In the genomic region with DNA sequence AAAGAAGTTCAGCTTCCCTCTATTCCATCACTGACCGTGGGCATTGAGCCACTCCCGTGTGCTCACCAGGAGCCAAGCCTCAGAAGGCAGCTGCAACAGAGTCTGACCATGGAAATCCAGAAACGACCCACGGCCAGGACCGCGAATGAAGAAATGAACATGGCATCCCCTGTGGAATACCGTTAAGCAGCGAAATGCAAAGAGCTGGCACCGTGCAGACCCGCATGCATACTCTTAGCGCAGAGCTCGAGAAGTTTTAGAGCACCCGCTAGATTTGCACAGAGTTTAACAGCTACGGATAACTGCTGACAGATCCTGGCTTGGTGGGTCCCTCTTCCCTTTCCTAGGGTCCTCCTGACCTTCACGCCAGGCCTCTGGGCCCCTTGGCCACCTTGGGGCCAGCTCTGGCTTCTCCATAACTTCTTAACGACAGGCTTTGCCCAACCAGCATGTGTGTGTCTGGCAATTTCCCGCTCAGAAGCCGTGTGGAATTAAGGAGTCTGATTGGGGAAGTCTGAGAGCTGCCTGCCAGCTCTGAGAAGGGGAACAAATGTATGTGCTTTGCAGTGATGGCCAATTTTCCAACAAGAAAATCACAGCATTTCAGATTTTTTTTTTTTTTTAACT, we compare ENCODE assay signal across 17 cellular contexts.
DNase-seq lines count a peak whose midpoint lies in the region; ATAC-seq, FAIRE-seq and TF ChIP-seq lines count a peak whose summit lies in the region.
"Had no signal": no experiment of that assay in that cellular context is flagged by ENCODE, and none has a peak within 500 bp of the region (broad histone marks: within the 10 kb centered on the region; RNA-seq: fewer than 3 reads in every experiment).

No MANE protein-coding gene starts in this region.

- H3K27ac ChIP-seq in H1 (ENCODE audit: low read depth, low read length) (no peak overlapping the region), testis (no peak overlapping the region)

- H3K23ac ChIP-seq in H1 (ENCODE audit: insufficient read length), result no peak overlapping the region

- no peaks in the 10 kb centered on the region for H3K23me2 ChIP-seq in H1 (ENCODE audit: low read depth, low read length)

- no peaks in the 10 kb centered on the region for H3K27me3 Mint-ChIP-seq in activated naive CD8-positive, alpha-beta T cell treated with anti-CD3 and anti-CD28 coated beads for 36 hours
- no peaks in the 10 kb centered on the region for H3K27me3 Mint-ChIP-seq in activated CD8-positive, alpha-beta T cell treated with anti-CD3 and anti-CD28 coated beads for 36 hours

- peaks cover 2% of the 10 kb centered on the region for H3K9me3 Mint-ChIP-seq in activated naive CD8-positive, alpha-beta T cell treated with anti-CD3 and anti-CD28 coated beads for 36 hours
- peaks cover 9% of the 10 kb centered on the region for H3K9me3 Mint-ChIP-seq in activated CD8-positive, alpha-beta T cell treated with anti-CD3 and anti-CD28 coated beads for 36 hours

- H3K4me3 ChIP-seq in H1 (ENCODE audit: extremely low read depth in 1 of 4, insufficient read depth in 2 of 4, low read depth in 3 of 4, low read length in 4 of 4), result no peak overlapping the region
- no peak overlapping the region for H3K4me3 ChIP-seq in testis
- H3K4me3 ChIP-seq: GM23338 had no signal

- H3K4me3 Mint-ChIP-seq in activated naive CD8-positive, alpha-beta T cell treated with anti-CD3 and anti-CD28 coated beads for 36 hours, result no peak overlapping the region
- no peak overlapping the region for H3K4me3 Mint-ChIP-seq in activated CD8-positive, alpha-beta T cell treated with anti-CD3 and anti-CD28 coated beads for 36 hours
- H3K4me3 Mint-ChIP-seq: CD4-positive, CD25-positive, alpha-beta regulatory T cell; GM23338 had no signal

- no peaks in the 10 kb centered on the region for H3K27me3 ChIP-seq in H1 (replicated peaks in 1 of 4; ENCODE audit: control insufficient read depth in 3 of 4, extremely low read depth in 1 of 4, insufficient read depth in 3 of 4, low read length in 3 of 4)
- no peaks in the 10 kb centered on the region for H3K27me3 ChIP-seq in testis
- H3K27me3 ChIP-seq: BE2C had no signal

- no peaks in the 10 kb centered on the region for H3K4me1 ChIP-seq in H1 (replicated peaks in 1 of 4; ENCODE audit: control insufficient read depth in 3 of 4, insufficient read depth in 4 of 4, low read length in 3 of 4)
- H3K4me1 ChIP-seq in testis, result no peaks in the 10 kb centered on the region
- H3K4me1 ChIP-seq: BE2C had no signal

- no peak overlapping the region for H2BK5ac ChIP-seq in H1 (ENCODE audit: low read depth, low read length)

- DNase-seq in activated effector memory CD4-positive, alpha-beta T cell treated with anti-CD3 and anti-CD28 coated beads, Interleukin-2, amount 50 U/mL, for 16 hours, result peak; percentile 39
- no peak for DNase-seq in activated effector memory CD4-positive, alpha-beta T cell treated with Interleukin-2 at 50 U/mL for 16 hours
- peak in 1 of 2 experiments; percentile 26 for DNase-seq in H1 (ENCODE audit: low read depth in 1 of 2, low spot score in 2 of 2)
- peak; percentile 59 for DNase-seq in mesenteric fat pad (ENCODE audit: low spot score)
- peak; percentile 3 for DNase-seq in testis
- DNase-seq in activated naive CD8-positive, alpha-beta T cell treated with anti-CD3 and anti-CD28 coated beads for 36 hours, result no peak
- no peak for DNase-seq in AG08396 (ENCODE audit: low spot score)
- DNase-seq in activated CD8-positive, alpha-beta T cell treated with anti-CD3 and anti-CD28 coated beads for 36 hours, result no peak
- DNase-seq: BE2C; CD4-positive, CD25-positive, alpha-beta regulatory T cell; COR-L47; DMS 273 treated with DMSO at 0.1 percent for 48 hours; KBM-7; NCI-H1694 treated with DMSO at 0.1 percent for 48 hours had no signal

- WGBS in H1 (ENCODE audit: extremely low coverage in 1 of 2, insufficient coverage in 1 of 2, insufficient read length in 1 of 2, insufficient replicate concordance in 2 of 2, low coverage in 1 of 2, low lambda C conversion rate in 2 of 2, missing lambda C conversion rate in 1 of 2), 2 experiments, result 95% methylated on average over 18 of the region's 18 CpGs; no CpG with 5 or more reads in 1 of the 2 experiments
- WGBS in testis, 2 donors, result 93% methylated on average over 18 of the region's 18 CpGs

- no peak for TF ChIP-seq EP300 in H1 (IDR thresholded peaks at IDR 0.05; ENCODE audit: borderline replicate concordance in 1 of 2, low read depth in 2 of 2, low read length in 2 of 2)

- H3K4me2 ChIP-seq in H1 (ENCODE audit: insufficient read depth in 1 of 2, low read depth in 2 of 2, low read length in 2 of 2), result no peak overlapping the region
- H3K4me2 ChIP-seq: GM23338 had no signal

- no peak overlapping the region for H4K5ac ChIP-seq in H1 (ENCODE audit: insufficient read length, low read depth, low read length)

- no peaks in the 10 kb centered on the region for H3K79me2 ChIP-seq in H1 (ENCODE audit: control insufficient read depth in 1 of 2, insufficient read depth in 2 of 2, low read length in 2 of 2)

- H2AK5ac ChIP-seq in H1 (ENCODE audit: low read depth, low read length), result no peak overlapping the region

- H3K36me3 ChIP-seq in H1 (ENCODE audit: control insufficient read depth in 2 of 4, insufficient read depth in 4 of 4, low read length in 3 of 4), result no peaks in the 10 kb centered on the region
- H3K36me3 ChIP-seq in testis (ENCODE audit: low read depth, missing control alignments), result no peaks in the 10 kb centered on the region
- H3K36me3 ChIP-seq: BE2C had no signal

- no peak overlapping the region for H2BK20ac ChIP-seq in H1 (ENCODE audit: low read length)

- no peaks in the 10 kb centered on the region for H3K36me3 Mint-ChIP-seq in activated naive CD8-positive, alpha-beta T cell treated with anti-CD3 and anti-CD28 coated beads for 36 hours
- no peaks in the 10 kb centered on the region for H3K36me3 Mint-ChIP-seq in activated CD8-positive, alpha-beta T cell treated with anti-CD3 and anti-CD28 coated beads for 36 hours (ENCODE audit: low read depth)
- H3K36me3 Mint-ChIP-seq: CD4-positive, CD25-positive, alpha-beta regulatory T cell had no signal

- POLR2A ChIA-PET in H1 (lab: Charles Lee; ENCODE audit: partially characterized antibody), result no interaction called here
- POLR2A ChIA-PET in activated CD8-positive, alpha-beta T cell treated with anti-CD3 and anti-CD28 coated beads for 36 hours (lab: Charles Lee), result no interaction called here

- H3K9me3 ChIP-seq in H1 (ENCODE audit: insufficient read depth in 2 of 2, low read depth in 1 of 2, low read length in 1 of 2), result peaks cover 0 to 3% of the 10 kb centered on the region in 2 experiments; a peak in 1 of 4 replicates
- H3K9me3 ChIP-seq in testis, result no peaks in the 10 kb centered on the region
- H3K9me3 ChIP-seq: BE2C had no signal

- no peak for ATAC-seq in activated CD8-positive, alpha-beta T cell treated with anti-CD3 and anti-CD28 coated beads for 36 hours
- ATAC-seq: GM23338, Panc1 had no signal

- TF ChIP-seq CTCF in H1 (IDR thresholded peaks at IDR 0.05; ENCODE audit: control extremely low read depth in 1 of 3, insufficient read depth in 1 of 3, low read depth in 1 of 3, low read length in 3 of 3), result no peak
- no peak for TF ChIP-seq CTCF in testis (IDR thresholded peaks at IDR 0.05)
- TF ChIP-seq CTCF in activated CD8-positive, alpha-beta T cell treated with anti-CD3 and anti-CD28 coated beads for 36 hours (IDR thresholded peaks at IDR 0.05), result no peak

- H2BK12ac ChIP-seq in H1 (ENCODE audit: low read depth, low read length), result no peak overlapping the region

- intact Hi-C loops in testis (cut with DNase I; ENCODE audit: low total_unique reads), result no loop called here
- intact Hi-C loops in activated CD8-positive, alpha-beta T cell treated with anti-CD3 and anti-CD28 coated beads for 36 hours (cut with micrococcal nuclease), result no loop called here

- no peak for TF ChIP-seq POLR2A in H1 (IDR thresholded peaks at IDR 0.05; ENCODE audit: control extremely low read depth in 1 of 2, low read depth in 2 of 2, low read length in 2 of 2)
- no peak for TF ChIP-seq POLR2A in testis (IDR thresholded peaks at IDR 0.05)

- H3K4ac ChIP-seq in H1 (replicated peaks; ENCODE audit: insufficient read length, low read depth, low read length), result no peak overlapping the region

- H2AFZ ChIP-seq in H1 (ENCODE audit: low read length), result no peak overlapping the region
- H2AFZ ChIP-seq: GM23338 had no signal

- H3K9ac ChIP-seq in H1 (replicated peaks in 1 of 4; ENCODE audit: extremely low read depth in 1 of 4, low read depth in 3 of 4, low read length in 3 of 4), result no peak overlapping the region

- TF ChIP-seq RAD21 in H1 (IDR thresholded peaks at IDR 0.05 in 1 of 2, conservative IDR thresholded peaks at IDR 0.05 in 1 of 2; ENCODE audit: low read depth in 2 of 2, low read length in 2 of 2), result no peak

- H4K20me1 ChIP-seq in H1 (replicated peaks in 1 of 2; ENCODE audit: control insufficient read depth in 1 of 2, insufficient read depth in 2 of 2, low read length in 2 of 2), result no peaks in the 10 kb centered on the region

- H3K14ac ChIP-seq in H1 (ENCODE audit: insufficient read length), result no peak overlapping the region

- no peak for FAIRE-seq in H1 (lab: Jason Lieb, UNC)
- FAIRE-seq: G401.6 had no signal

- H4K8ac ChIP-seq in H1 (ENCODE audit: extremely low read depth, insufficient read depth, low read length), result no peak overlapping the region

- H3K56ac ChIP-seq in H1 (replicated peaks; ENCODE audit: insufficient read length, low read depth, low read length), result no peak overlapping the region

- H3K27ac Mint-ChIP-seq in activated naive CD8-positive, alpha-beta T cell treated with anti-CD3 and anti-CD28 coated beads for 36 hours, result no peak overlapping the region
- no peak overlapping the region for H3K27ac Mint-ChIP-seq in activated CD8-positive, alpha-beta T cell treated with anti-CD3 and anti-CD28 coated beads for 36 hours
- H3K27ac Mint-ChIP-seq: CD4-positive, CD25-positive, alpha-beta regulatory T cell; GM23338 had no signal

- CTCF ChIA-PET in H1 (lab: Charles Lee; ENCODE audit: partially characterized antibody), result interaction anchor here (0.6 to 1.1 kb wide), 3 partner anchors 11 to 1604 kb away, joined by 3 to 4 read pairs (median 3); no protein-coding TSS in a partner anchor
- CTCF ChIA-PET in activated CD8-positive, alpha-beta T cell treated with anti-CD3 and anti-CD28 coated beads for 36 hours (lab: Charles Lee), result no interaction called here

- no peaks in the 10 kb centered on the region for H3K4me1 Mint-ChIP-seq in activated naive CD8-positive, alpha-beta T cell treated with anti-CD3 and anti-CD28 coated beads for 36 hours
- H3K4me1 Mint-ChIP-seq in activated CD8-positive, alpha-beta T cell treated with anti-CD3 and anti-CD28 coated beads for 36 hours (ENCODE audit: low read depth), result no peaks in the 10 kb centered on the region
- H3K4me1 Mint-ChIP-seq: CD4-positive, CD25-positive, alpha-beta regulatory T cell; GM23338 had no signal

- no peaks in the 10 kb centered on the region for H3K79me1 ChIP-seq in H1 (ENCODE audit: low read depth, low read length)

- no peak overlapping the region for H2BK120ac ChIP-seq in H1 (replicated peaks; ENCODE audit: low read depth, low read length)

- no peak overlapping the region for H2BK15ac ChIP-seq in H1 (ENCODE audit: low read length)

- H4K91ac ChIP-seq in H1 (replicated peaks; ENCODE audit: insufficient read length, low read length), result no peak overlapping the region

- H3K18ac ChIP-seq in H1 (ENCODE audit: extremely low read depth, low read length), result no peak overlapping the region

Comparison
In these comparisons a context has a peak if more than half of its experiments do, and no peak if none do; other contexts are left out.
1. DNase-seq: peak in activated effector memory CD4-positive, alpha-beta T cell treated with anti-CD3 and anti-CD28 coated beads, Interleukin-2, amount 50 U/mL, for 16 hours (single experiment), mesenteric fat pad (single experiment) and testis (single experiment); none in activated effector memory CD4-positive, alpha-beta T cell treated with Interleukin-2 at 50 U/mL for 16 hours (single experiment), activated naive CD8-positive, alpha-beta T cell treated with anti-CD3 and anti-CD28 coated beads for 36 hours (single experiment), AG08396 (single experiment) and activated CD8-positive, alpha-beta T cell treated with anti-CD3 and anti-CD28 coated beads for 36 hours (single experiment).